1 cellular context compared by ENCODE assay signal in the genomic region with DNA sequence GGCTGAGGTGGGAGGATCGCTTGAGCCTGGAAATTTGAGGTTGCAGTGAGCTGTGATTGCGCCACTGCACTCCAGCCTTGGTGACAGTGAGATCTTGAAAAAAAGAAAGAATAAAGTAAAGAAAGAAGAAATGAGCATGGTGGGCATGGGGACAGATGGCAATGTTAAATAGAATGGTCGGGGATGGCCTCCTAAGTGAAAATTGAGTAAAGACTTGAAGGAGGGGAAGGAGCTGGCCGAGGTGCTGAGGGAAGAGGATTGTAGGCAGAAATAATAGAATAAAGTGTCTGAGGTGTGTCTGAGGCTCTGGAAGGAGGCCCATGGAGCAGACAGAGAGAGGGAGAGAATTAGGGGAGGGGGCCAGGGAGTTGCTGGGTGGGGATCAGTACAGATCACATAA.
TF ChIP-seq lines count a peak whose summit lies in the region.

No MANE protein-coding gene starts in this region.

TF ChIP-seq in HEK293, 187 proteins besides CTCF, POLR2A, EP300 and RAD21:
- TF ChIP-seq, protein P1, sequence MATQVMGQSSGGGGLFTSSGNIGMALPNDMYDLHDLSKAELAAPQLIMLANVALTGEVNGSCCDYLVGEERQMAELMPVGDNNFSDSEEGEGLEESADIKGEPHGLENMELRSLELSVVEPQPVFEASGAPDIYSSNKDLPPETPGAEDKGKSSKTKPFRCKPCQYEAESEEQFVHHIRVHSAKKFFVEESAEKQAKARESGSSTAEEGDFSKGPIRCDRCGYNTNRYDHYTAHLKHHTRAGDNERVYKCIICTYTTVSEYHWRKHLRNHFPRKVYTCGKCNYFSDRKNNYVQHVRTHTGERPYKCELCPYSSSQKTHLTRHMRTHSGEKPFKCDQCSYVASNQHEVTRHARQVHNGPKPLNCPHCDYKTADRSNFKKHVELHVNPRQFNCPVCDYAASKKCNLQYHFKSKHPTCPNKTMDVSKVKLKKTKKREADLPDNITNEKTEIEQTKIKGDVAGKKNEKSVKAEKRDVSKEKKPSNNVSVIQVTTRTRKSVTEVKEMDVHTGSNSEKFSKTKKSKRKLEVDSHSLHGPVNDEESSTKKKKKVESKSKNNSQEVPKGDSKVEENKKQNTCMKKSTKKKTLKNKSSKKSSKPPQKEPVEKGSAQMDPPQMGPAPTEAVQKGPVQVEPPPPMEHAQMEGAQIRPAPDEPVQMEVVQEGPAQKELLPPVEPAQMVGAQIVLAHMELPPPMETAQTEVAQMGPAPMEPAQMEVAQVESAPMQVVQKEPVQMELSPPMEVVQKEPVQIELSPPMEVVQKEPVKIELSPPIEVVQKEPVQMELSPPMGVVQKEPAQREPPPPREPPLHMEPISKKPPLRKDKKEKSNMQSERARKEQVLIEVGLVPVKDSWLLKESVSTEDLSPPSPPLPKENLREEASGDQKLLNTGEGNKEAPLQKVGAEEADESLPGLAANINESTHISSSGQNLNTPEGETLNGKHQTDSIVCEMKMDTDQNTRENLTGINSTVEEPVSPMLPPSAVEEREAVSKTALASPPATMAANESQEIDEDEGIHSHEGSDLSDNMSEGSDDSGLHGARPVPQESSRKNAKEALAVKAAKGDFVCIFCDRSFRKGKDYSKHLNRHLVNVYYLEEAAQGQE (tag by site-specific recombination; IDR thresholded peaks at IDR 0.05), result peak; percentile 90
